ENCODE assay signal across 1 cellular context in the genomic region with DNA sequence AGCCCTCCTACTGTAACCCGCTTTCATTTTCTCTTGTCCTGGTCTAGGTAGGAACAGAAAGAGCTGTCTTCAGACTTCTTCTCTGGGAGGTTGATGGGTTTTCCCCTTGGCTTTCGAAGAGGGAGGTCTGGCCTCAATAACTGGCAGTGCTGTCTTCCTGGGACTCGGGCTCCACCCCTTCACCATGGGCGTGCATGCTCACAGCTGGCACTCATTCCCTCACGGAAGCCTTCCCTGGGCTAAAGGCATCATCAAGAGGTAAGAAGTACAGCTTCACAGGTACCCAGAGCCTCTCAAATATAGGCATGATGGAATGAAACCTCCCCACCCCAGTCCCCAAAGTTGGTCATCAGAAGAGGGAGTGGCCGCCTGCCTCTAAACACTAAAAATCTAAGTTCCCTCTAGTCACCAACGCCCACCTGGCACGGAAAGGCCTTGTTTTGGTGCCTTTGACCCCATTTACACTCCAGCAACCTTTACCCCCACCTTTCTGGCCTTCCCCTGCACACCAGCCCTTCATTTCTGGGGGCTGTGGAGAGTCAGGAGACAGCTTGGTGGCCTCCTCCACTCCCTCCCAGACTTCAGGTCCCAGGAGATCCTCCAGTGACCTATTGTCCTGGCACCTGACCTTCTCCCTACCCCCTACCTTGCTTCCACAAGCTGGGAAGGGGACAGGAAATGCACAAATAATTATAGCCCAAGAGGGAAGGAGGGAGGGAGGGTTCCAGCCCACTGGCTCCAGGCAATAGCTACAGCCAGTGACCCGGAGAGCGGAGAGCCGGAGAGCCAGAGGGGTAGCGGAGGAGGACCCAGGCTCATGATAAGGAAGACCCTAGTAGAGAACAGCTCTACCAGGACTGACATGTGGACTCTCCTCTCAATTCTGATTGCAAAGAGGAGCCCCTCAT.
TF ChIP-seq lines count a peak whose summit lies in the region.

No MANE protein-coding gene starts in this region.

TF ChIP-seq in endothelial cell of umbilical vein, 7 proteins besides CTCF, POLR2A, EP300 and RAD21:
- no peak for TF ChIP-seq MYC (IDR thresholded peaks at IDR 0.05; ENCODE audit: low read depth, low read length)
- no peak for TF ChIP-seq JUN (IDR thresholded peaks at IDR 0.05; ENCODE audit: borderline replicate concordance, insufficient read depth, insufficient read length, low read depth)
- TF ChIP-seq EZH2 (IDR thresholded peaks at IDR 0.05; ENCODE audit: borderline replicate concordance, low read depth, low read length, severe bottlenecking) = no peak
- TF ChIP-seq POLR2AphosphoS5 (IDR thresholded peaks at IDR 0.05; ENCODE audit: insufficient read depth, low read depth, low read length) = no peak
- no peak for TF ChIP-seq GATA2 (IDR thresholded peaks at IDR 0.05; ENCODE audit: insufficient read depth, insufficient read length, low read depth, low read length)
- TF ChIP-seq, protein P1, sequence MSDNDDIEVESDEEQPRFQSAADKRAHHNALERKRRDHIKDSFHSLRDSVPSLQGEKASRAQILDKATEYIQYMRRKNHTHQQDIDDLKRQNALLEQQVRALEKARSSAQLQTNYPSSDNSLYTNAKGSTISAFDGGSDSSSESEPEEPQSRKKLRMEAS (IDR thresholded peaks at IDR 0.05; ENCODE audit: insufficient read depth, insufficient read length) = no peak
- TF ChIP-seq FOS (IDR thresholded peaks at IDR 0.05; ENCODE audit: borderline replicate concordance, insufficient read depth, low read length) = no peak
TF ChIP-seq in endothelial cell of umbilical vein: peak in this region for 0.
